ENCODE assay signal across 11 cellular contexts in the genomic region with DNA sequence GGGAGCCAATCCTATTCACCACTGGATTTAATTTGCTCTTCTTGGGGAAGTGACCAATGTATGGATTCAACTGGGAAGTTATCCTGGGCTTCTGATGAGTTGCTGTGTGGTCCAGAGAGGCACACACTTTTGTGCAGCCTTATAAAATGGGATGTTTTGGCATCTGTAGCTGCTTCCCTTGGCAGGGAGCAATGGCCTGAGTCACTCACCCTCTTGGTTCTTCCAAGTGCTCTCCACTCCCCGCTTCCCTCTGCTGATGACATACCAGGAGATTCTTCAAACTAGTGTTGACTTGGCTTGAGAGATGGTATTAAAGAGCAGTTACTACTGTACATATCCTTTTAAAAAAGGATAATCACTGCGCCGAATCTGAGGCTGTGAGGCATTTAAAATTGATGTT.
DNase-seq lines count a peak whose midpoint lies in the region; ATAC-seq and TF ChIP-seq lines count a peak whose summit lies in the region.
"Had no signal": no experiment of that assay in that cellular context is flagged by ENCODE, and none has a peak within 500 bp of the region (broad histone marks: within the 10 kb centered on the region; RNA-seq: fewer than 3 reads in every experiment).

No MANE protein-coding gene starts in this region.

- no peaks in the 10 kb centered on the region for H3K36me3 ChIP-seq in lung (ENCODE audit: control insufficient read depth in 2 of 2, insufficient read depth in 2 of 2, low read length in 2 of 2)
- H3K36me3 ChIP-seq: cardiac muscle cell had no signal

- H3K4me3 ChIP-seq in AG04450 (ENCODE audit: low read depth, low read length) (no peak overlapping the region), lung (no peak overlapping the region)
- H3K4me3 ChIP-seq: cardiac muscle cell had no signal

- H3K9me3 ChIP-seq in AG04450 (ENCODE audit: control insufficient read depth, insufficient read depth, low read length) (no peaks in the 10 kb centered on the region), lung (ENCODE audit: control insufficient read depth in 2 of 2, insufficient read depth in 1 of 2, low read length in 1 of 2) (no peaks in the 10 kb centered on the region)

- CTCF ChIA-PET in AG04450 (lab: Charles Lee), result no interaction called here

- H3K27me3 ChIP-seq in AG04450 (ENCODE audit: control insufficient read depth, insufficient read depth, low read length), result no peaks in the 10 kb centered on the region
- H3K27me3 ChIP-seq in lung (ENCODE audit: control insufficient read depth, insufficient read depth), result no peaks in the 10 kb centered on the region
- H3K27me3 ChIP-seq: cardiac muscle cell had no signal

- POLR2A ChIA-PET in AG04450 (lab: Yijun Ruan, JAX), result interaction anchor here (0.6 kb wide), 1 partner anchor 62 kb away, joined by 4 read pairs; no protein-coding TSS in a partner anchor

- H3K27ac ChIP-seq in AG04450 (ENCODE audit: low read depth, low read length) (no peak overlapping the region), lung (ENCODE audit: low read depth in 1 of 2, low read length in 1 of 2) (no peak overlapping the region)
- H3K27ac ChIP-seq: cardiac muscle cell had no signal

- ATAC-seq in lung (ENCODE audit: insufficient read depth, low FRiP score), result peak; percentile 69
- no peak for ATAC-seq in HG03460 (IDR thresholded peaks at IDR 0.05; ENCODE audit: unreplicated experiment)
- ATAC-seq in HG03175 (IDR thresholded peaks at IDR 0.05; ENCODE audit: unreplicated experiment), result no peak
- ATAC-seq: stimulated activated memory B cell treated with anti-CD40 and anti-IgM and Interleukin-4, amounts not matched to agents 10 μg/mL and 1 μg/mL and 100 μg/mL, for 72 hours had no signal

- peaks cover 6 to 32% of the 10 kb centered on the region in 2 donors for H3K4me1 ChIP-seq in lung (ENCODE audit: control insufficient read depth in 2 of 2, insufficient read depth in 2 of 2, low read length in 2 of 2)

- DNase-seq in AG04450 (ENCODE audit: low read depth, low spot score) (peak; percentile 45), HS-5 (ENCODE audit: low read depth) (peak; percentile 75), dedifferentiated amniotic fluid mesenchymal stem cell (ENCODE audit: extremely low spot score) (peak; percentile 70), lung (ENCODE audit: low spot score) (peak; percentile 56)
- no peak for DNase-seq in central memory CD4-positive, alpha-beta T cell
- no peak for DNase-seq in stimulated activated CD4-positive, alpha-beta T cell treated with anti-CD3 and anti-CD28 coated beads, Interleukin-2, amount 100 ng/mL, for 48 hours
- DNase-seq: KBM-7 had no signal

- TF ChIP-seq CTCF in AG04450 (IDR thresholded peaks at IDR 0.05; ENCODE audit: low read depth, low read length), result no peak
- TF ChIP-seq CTCF in lung (IDR thresholded peaks at IDR 0.05; ENCODE audit: control extremely low read depth, extremely low read depth), result no peak

- WGBS in lung, 2 donors, result 67 to 69% methylated on average over 3 of the region's 3 CpGs

Comparison
In these comparisons a context has a peak if more than half of its experiments do, and no peak if none do; other contexts are left out.
1. DNase-seq: peak in AG04450 (single experiment), HS-5 (single experiment), dedifferentiated amniotic fluid mesenchymal stem cell (single experiment) and lung (single experiment); none in central memory CD4-positive, alpha-beta T cell (single experiment) and stimulated activated CD4-positive, alpha-beta T cell treated with anti-CD3 and anti-CD28 coated beads, Interleukin-2, amount 100 ng/mL, for 48 hours (0 of 2).